8 cellular contexts compared by ENCODE assay signal in genomic region chr12:113184098-113184899, GRCh38. TPM values are rescaled to one million over a fixed set of nuclear protein-coding genes. Genes with fewer than 3 reads are reported as not detected.
DNase-seq lines count a peak whose midpoint lies in the region; ATAC-seq and TF ChIP-seq lines count a peak whose summit lies in the region.

No MANE protein-coding gene starts in this region.

- H3K27me3 Mint-ChIP-seq in dendritic cell treated with granulocyte-macrophage colony-stimulating factor and Interleukin-4, amounts not matched to agents 40 ng/mL and 50 ng/mL, for 4 days, result no peaks in the 10 kb centered on the region

- H3K4me3 Mint-ChIP-seq in dendritic cell treated with granulocyte-macrophage colony-stimulating factor and Interleukin-4, amounts not matched to agents 40 ng/mL and 50 ng/mL, for 4 days, result peak overlapping the region; percentile 98

- no peak for TF ChIP-seq POLR2A in NB4 (IDR thresholded peaks at IDR 0.05; ENCODE audit: extremely low read depth, insufficient read length)

- ATAC-seq in GM18511 (IDR thresholded peaks at IDR 0.05; ENCODE audit: unreplicated experiment), result peak; percentile 62

- no peaks in the 10 kb centered on the region for H3K27me3 ChIP-seq in H7 (ENCODE audit: control insufficient read depth, insufficient read depth, low read length)
- H3K27me3 ChIP-seq in mucosa of stomach (ENCODE audit: control insufficient read depth, insufficient read depth, low read length), result no peaks in the 10 kb centered on the region

- H3K27ac Mint-ChIP-seq in dendritic cell treated with granulocyte-macrophage colony-stimulating factor and Interleukin-4, amounts not matched to agents 40 ng/mL and 50 ng/mL, for 4 days, result peak overlapping the region; percentile 98

- DNase-seq in H7, result no peak
- no peak for DNase-seq in NB4 (ENCODE audit: low read depth)
- no peak for DNase-seq in GM19238 (ENCODE audit: insufficient read length, low spot score)
- DNase-seq in glomerular visceral epithelial cell (ENCODE audit: extremely low spot score), result no peak
- DNase-seq in GM10266 (ENCODE audit: extremely low spot score), result no peak

- H3K36me3 ChIP-seq in H7 (replicated peaks; ENCODE audit: control insufficient read depth, insufficient read depth, low read length) (peaks cover 23% of the 10 kb centered on the region), mucosa of stomach (ENCODE audit: control insufficient read depth, insufficient read depth, low read length) (peaks cover 5% of the 10 kb centered on the region)

- H3K4me1 ChIP-seq in mucosa of stomach (ENCODE audit: control insufficient read depth, insufficient read depth, low read length), result no peaks in the 10 kb centered on the region

- H3K9me3 ChIP-seq in mucosa of stomach (ENCODE audit: control insufficient read depth, low read length), result no peaks in the 10 kb centered on the region

- H3K9me3 Mint-ChIP-seq in dendritic cell treated with granulocyte-macrophage colony-stimulating factor and Interleukin-4, amounts not matched to agents 40 ng/mL and 50 ng/mL, for 4 days, result no peaks in the 10 kb centered on the region

- intact Hi-C loops in dendritic cell treated with granulocyte-macrophage colony-stimulating factor and Interleukin-4, amounts not matched to agents 40 ng/mL and 50 ng/mL, for 4 days (cut with micrococcal nuclease), result no loop called here

- H3K9ac ChIP-seq in mucosa of stomach (ENCODE audit: low read length), result peak overlapping the region; percentile 95

- H3K4me3 ChIP-seq in H7 (ENCODE audit: insufficient read depth, low read depth, low read length) (peak overlapping the region; percentile 97), NB4 (ENCODE audit: low read depth, low read length) (peak overlapping the region; percentile 94), mucosa of stomach (ENCODE audit: low read length) (peak overlapping the region; percentile 78)

- H3K36me3 Mint-ChIP-seq in dendritic cell treated with granulocyte-macrophage colony-stimulating factor and Interleukin-4, amounts not matched to agents 40 ng/mL and 50 ng/mL, for 4 days (ENCODE audit: low read depth), result peaks cover 75% of the 10 kb centered on the region

- peaks cover 32% of the 10 kb centered on the region for H3K4me1 Mint-ChIP-seq in dendritic cell treated with granulocyte-macrophage colony-stimulating factor and Interleukin-4, amounts not matched to agents 40 ng/mL and 50 ng/mL, for 4 days (ENCODE audit: low read depth)

- no peak for TF ChIP-seq CTCF in NB4 (IDR thresholded peaks at IDR 0.05; ENCODE audit: low read depth, low read length)
- TF ChIP-seq CTCF in GM10266 (IDR thresholded peaks at IDR 0.05; ENCODE audit: control insufficient read depth, insufficient read depth, low read depth, missing control alignments), result no peak

RNA-seq across cellular contexts. Expression of gene DDX54, which starts 1.0 kb away (rescaled TPM):
- total RNA-seq in H7 (2014; rRNA removed; shearing (Covaris generic)), result 93.9 and 101 TPM in 2 replicates

RNA-seq across cellular contexts. Expression of gene RITA1, which starts 1.2 kb away (rescaled TPM):
- total RNA-seq in H7 (2014; rRNA removed; shearing (Covaris generic)), result 42.3 and 45.9 TPM in 2 replicates

RNA-seq across cellular contexts. Expression of gene CFAP73, which starts 34.8 kb away (rescaled TPM):
- 0.33 TPM in 1 of 2 replicates, not detected in the other for total RNA-seq in H7 (2014; rRNA removed; shearing (Covaris generic))

RNA-seq across cellular contexts. Expression of gene TPCN1, which starts 37.0 kb away (rescaled TPM):
- 19.2 and 20.7 TPM in 2 replicates for total RNA-seq in H7 (2014; rRNA removed; shearing (Covaris generic))

RNA-seq across cellular contexts. Expression of gene RASAL1, which starts 48.7 kb away (rescaled TPM):
- total RNA-seq in H7 (2014; rRNA removed; shearing (Covaris generic)), result 4.4 and 4.5 TPM in 2 replicates
